13 cellular contexts compared by ENCODE assay signal in genomic region chr3:141262306-141262705, GRCh38. TPM values are rescaled to one million over a fixed set of nuclear protein-coding genes. Genes with fewer than 3 reads are reported as not detected.
DNase-seq lines count a peak whose midpoint lies in the region; ATAC-seq and TF ChIP-seq lines count a peak whose summit lies in the region.
"Had no signal": no experiment of that assay in that cellular context is flagged by ENCODE, and none has a peak within 500 bp of the region (broad histone marks: within the 10 kb centered on the region; RNA-seq: fewer than 3 reads in every experiment).

No MANE protein-coding gene starts in this region.

- H3K4me3 ChIP-seq in MG63: no peak overlapping the region
- H3K4me3 ChIP-seq in choroid plexus epithelial cell (ENCODE audit: low read depth, low read length): no peak overlapping the region
- no peak overlapping the region for H3K4me3 ChIP-seq in left lung
- H3K4me3 ChIP-seq: body of pancreas, lung had no signal

- H3K27me3 ChIP-seq in MG63 (no peaks in the 10 kb centered on the region), left lung (no peaks in the 10 kb centered on the region)
- H3K27me3 ChIP-seq: body of pancreas had no signal

- H3K4me1 ChIP-seq in left lung: no peaks in the 10 kb centered on the region
- H3K4me1 ChIP-seq: body of pancreas had no signal

- TF ChIP-seq CTCF in choroid plexus epithelial cell (conservative IDR thresholded peaks at IDR 0.05; ENCODE audit: low read depth, low read length) (no peak), left lung (IDR thresholded peaks at IDR 0.05) (no peak)

- H3K36me3 ChIP-seq in MG63: peaks cover 3% of the 10 kb centered on the region
- peaks cover 0 to 11% of the 10 kb centered on the region in 2 donors for H3K36me3 ChIP-seq in left lung

- intact Hi-C loops in left lung (cut with DNase I): no loop called here

- no peaks in the 10 kb centered on the region for H3K9me3 ChIP-seq in MG63
- H3K9me3 ChIP-seq in left lung: no peaks in the 10 kb centered on the region
- H3K9me3 ChIP-seq: body of pancreas had no signal

- ATAC-seq in HG03460 (IDR thresholded peaks at IDR 0.05; ENCODE audit: unreplicated experiment) (no peak), left lung (no peak)
- ATAC-seq: body of pancreas had no signal

- H3K27ac ChIP-seq in left lung: no peak overlapping the region
- H3K27ac ChIP-seq: body of pancreas had no signal

- peak; percentile 34 for DNase-seq in NCI-H2171 treated with DMSO at 0.1 percent for 48 hours (lab: John Stamatoyannopoulos, UW)
- DNase-seq in NCI-H2171 (lab: John Stamatoyannopoulos, UW): no peak
- peak; percentile 28 for DNase-seq in MG63
- DNase-seq in choroid plexus epithelial cell (ENCODE audit: low read depth): peak; percentile 69
- peak; percentile 57 for DNase-seq in renal cortical epithelial cell (ENCODE audit: low read depth)
- DNase-seq in mucosa of gallbladder (ENCODE audit: low spot score): no peak
- no peak for DNase-seq in left lung
- DNase-seq: 8988T; activated CD4-positive, alpha-beta T cell treated with anti-CD3 and anti-CD28 coated beads for 48 hours; body of pancreas; Calu3 had no signal

RNA-seq across cellular contexts. Expression of gene PXYLP1, which starts 30.7 kb away (rescaled TPM):
- total RNA-seq in MG63 (2014; rRNA removed; shearing (Covaris generic); ENCODE audit: low replicate concordance): 39.1 and 40.5 TPM in 2 replicates
- 20.1 and 20.3 TPM in 2 replicates for total RNA-seq in renal cortical epithelial cell
- total RNA-seq in mucosa of gallbladder: 14.1 TPM
- total RNA-seq in left lung: 10 to 100 TPM; 11.6 to 14.3 TPM

Comparison
In these comparisons a context has a peak if more than half of its experiments do, and no peak if none do; other contexts are left out.
1. DNase-seq: peak in NCI-H2171 treated with DMSO at 0.1 percent for 48 hours (single experiment), MG63 (single experiment), choroid plexus epithelial cell (single experiment) and renal cortical epithelial cell (single experiment); none in NCI-H2171 (single experiment), mucosa of gallbladder (single experiment) and left lung (0 of 2).